Comparison of ENCODE assay signal across 2 cellular contexts in the genomic region with DNA sequence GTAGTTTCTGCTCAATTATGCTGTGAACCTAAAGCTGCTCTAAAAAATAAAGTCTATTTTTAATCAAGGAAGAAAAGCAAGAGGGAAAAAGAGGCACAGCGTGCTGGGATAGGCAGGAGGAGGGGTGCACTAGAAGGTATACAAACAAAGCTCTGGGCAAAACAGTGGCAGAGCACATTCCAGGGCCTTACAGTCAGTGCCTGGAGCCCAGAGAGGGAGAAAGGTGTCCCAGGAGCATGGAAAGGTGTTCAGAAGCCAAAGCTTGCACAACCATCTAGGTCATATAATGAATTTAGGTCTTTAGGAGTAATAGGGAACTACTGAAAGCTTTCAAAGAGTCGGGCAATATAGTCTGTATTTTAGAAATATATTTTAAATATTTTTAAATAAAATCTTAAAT.
TF ChIP-seq lines count a peak whose summit lies in the region.

No MANE protein-coding gene starts in this region.

TF ChIP-seq in HepG2, 621 proteins besides CTCF, POLR2A, EP300 and RAD21:
- TF ChIP-seq ZNF878 (CRISPR knock-in tag; IDR thresholded peaks at IDR 0.05) = no peak
- TF ChIP-seq GTF3A (CRISPR knock-in tag; conservative IDR thresholded peaks at IDR 0.05) = no peak
- TF ChIP-seq ZMAT3 (CRISPR knock-in tag; conservative IDR thresholded peaks at IDR 0.05) = no peak
- TF ChIP-seq CCAR2 (optimal IDR thresholded peaks at IDR 0.05; ENCODE audit: low read depth, low read length) = no peak
- TF ChIP-seq, protein P1, sequence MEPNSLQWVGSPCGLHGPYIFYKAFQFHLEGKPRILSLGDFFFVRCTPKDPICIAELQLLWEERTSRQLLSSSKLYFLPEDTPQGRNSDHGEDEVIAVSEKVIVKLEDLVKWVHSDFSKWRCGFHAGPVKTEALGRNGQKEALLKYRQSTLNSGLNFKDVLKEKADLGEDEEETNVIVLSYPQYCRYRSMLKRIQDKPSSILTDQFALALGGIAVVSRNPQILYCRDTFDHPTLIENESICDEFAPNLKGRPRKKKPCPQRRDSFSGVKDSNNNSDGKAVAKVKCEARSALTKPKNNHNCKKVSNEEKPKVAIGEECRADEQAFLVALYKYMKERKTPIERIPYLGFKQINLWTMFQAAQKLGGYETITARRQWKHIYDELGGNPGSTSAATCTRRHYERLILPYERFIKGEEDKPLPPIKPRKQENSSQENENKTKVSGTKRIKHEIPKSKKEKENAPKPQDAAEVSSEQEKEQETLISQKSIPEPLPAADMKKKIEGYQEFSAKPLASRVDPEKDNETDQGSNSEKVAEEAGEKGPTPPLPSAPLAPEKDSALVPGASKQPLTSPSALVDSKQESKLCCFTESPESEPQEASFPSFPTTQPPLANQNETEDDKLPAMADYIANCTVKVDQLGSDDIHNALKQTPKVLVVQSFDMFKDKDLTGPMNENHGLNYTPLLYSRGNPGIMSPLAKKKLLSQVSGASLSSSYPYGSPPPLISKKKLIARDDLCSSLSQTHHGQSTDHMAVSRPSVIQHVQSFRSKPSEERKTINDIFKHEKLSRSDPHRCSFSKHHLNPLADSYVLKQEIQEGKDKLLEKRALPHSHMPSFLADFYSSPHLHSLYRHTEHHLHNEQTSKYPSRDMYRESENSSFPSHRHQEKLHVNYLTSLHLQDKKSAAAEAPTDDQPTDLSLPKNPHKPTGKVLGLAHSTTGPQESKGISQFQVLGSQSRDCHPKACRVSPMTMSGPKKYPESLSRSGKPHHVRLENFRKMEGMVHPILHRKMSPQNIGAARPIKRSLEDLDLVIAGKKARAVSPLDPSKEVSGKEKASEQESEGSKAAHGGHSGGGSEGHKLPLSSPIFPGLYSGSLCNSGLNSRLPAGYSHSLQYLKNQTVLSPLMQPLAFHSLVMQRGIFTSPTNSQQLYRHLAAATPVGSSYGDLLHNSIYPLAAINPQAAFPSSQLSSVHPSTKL (CRISPR knock-in tag; IDR thresholded peaks at IDR 0.05) = no peak
- TF ChIP-seq, protein P2, sequence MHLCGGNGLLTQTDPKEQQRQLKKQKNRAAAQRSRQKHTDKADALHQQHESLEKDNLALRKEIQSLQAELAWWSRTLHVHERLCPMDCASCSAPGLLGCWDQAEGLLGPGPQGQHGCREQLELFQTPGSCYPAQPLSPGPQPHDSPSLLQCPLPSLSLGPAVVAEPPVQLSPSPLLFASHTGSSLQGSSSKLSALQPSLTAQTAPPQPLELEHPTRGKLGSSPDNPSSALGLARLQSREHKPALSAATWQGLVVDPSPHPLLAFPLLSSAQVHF (CRISPR knock-in tag; IDR thresholded peaks at IDR 0.05) = no peak
- TF ChIP-seq, protein P3, sequence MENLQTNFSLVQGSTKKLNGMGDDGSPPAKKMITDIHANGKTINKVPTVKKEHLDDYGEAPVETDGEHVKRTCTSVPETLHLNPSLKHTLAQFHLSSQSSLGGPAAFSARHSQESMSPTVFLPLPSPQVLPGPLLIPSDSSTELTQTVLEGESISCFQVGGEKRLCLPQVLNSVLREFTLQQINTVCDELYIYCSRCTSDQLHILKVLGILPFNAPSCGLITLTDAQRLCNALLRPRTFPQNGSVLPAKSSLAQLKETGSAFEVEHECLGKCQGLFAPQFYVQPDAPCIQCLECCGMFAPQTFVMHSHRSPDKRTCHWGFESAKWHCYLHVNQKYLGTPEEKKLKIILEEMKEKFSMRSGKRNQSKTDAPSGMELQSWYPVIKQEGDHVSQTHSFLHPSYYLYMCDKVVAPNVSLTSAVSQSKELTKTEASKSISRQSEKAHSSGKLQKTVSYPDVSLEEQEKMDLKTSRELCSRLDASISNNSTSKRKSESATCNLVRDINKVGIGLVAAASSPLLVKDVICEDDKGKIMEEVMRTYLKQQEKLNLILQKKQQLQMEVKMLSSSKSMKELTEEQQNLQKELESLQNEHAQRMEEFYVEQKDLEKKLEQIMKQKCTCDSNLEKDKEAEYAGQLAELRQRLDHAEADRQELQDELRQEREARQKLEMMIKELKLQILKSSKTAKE (CRISPR knock-in tag; IDR thresholded peaks at IDR 0.05; ENCODE audit: borderline replicate concordance) = no peak
- TF ChIP-seq ZSCAN29 (CRISPR knock-in tag; conservative IDR thresholded peaks at IDR 0.05) = no peak

TF ChIP-seq in H1, 55 proteins besides CTCF, POLR2A, EP300 and RAD21:
- 0 out of 2 replicates have a peak, but pooled peaks have one; percentile 10 for TF ChIP-seq TEAD4 (IDR thresholded peaks at IDR 0.05; ENCODE audit: low read depth, low read length)
- TF ChIP-seq BACH1 (IDR thresholded peaks at IDR 0.05; ENCODE audit: low read length) = no peak
